Comparison of ENCODE assay signal across 1 cellular context in genomic region chrX:153763298-153763932, GRCh38.
TF ChIP-seq lines count a peak whose summit lies in the region.

No MANE protein-coding gene starts in this region.

TF ChIP-seq in HepG2, 621 proteins besides CTCF, POLR2A, EP300 and RAD21 (continues in another document):
- TF ChIP-seq HOXD1 (CRISPR knock-in tag; IDR thresholded peaks at IDR 0.05): no peak
- TF ChIP-seq MAFG (CRISPR knock-in tag; IDR thresholded peaks at IDR 0.05): no peak
- peak; percentile 67 for TF ChIP-seq ZFX (CRISPR knock-in tag; IDR thresholded peaks at IDR 0.05; ENCODE audit: low read depth)
- no peak for TF ChIP-seq KDM1A (CRISPR knock-in tag; IDR thresholded peaks at IDR 0.05)
- TF ChIP-seq ZNF678 (CRISPR knock-in tag; IDR thresholded peaks at IDR 0.05): no peak
- no peak for TF ChIP-seq HNRNPLL (IDR thresholded peaks at IDR 0.05; ENCODE audit: low read depth, low read length, poor library complexity, severe bottlenecking)
- no peak for TF ChIP-seq ZNF703 (CRISPR knock-in tag; IDR thresholded peaks at IDR 0.05; ENCODE audit: borderline replicate concordance)
- TF ChIP-seq KDM5B (CRISPR knock-in tag; IDR thresholded peaks at IDR 0.05; ENCODE audit: borderline replicate concordance): 0 out of 2 replicates have a peak, but pooled peaks have one; percentile 0
- TF ChIP-seq ZNF576 (CRISPR knock-in tag; IDR thresholded peaks at IDR 0.05): no peak
- TF ChIP-seq BORCS8-MEF2B (CRISPR knock-in tag; IDR thresholded peaks at IDR 0.05): 0 out of 2 replicates have a peak, but pooled peaks have one; percentile 16
- no peak for TF ChIP-seq MBNL3 (CRISPR knock-in tag; conservative IDR thresholded peaks at IDR 0.05)
- TF ChIP-seq MYC (CRISPR knock-in tag; IDR thresholded peaks at IDR 0.05; ENCODE audit: borderline replicate concordance): peak; percentile 49
- TF ChIP-seq ZNF652 (CRISPR knock-in tag; IDR thresholded peaks at IDR 0.05; ENCODE audit: borderline replicate concordance, low read depth): no peak
- no peak for TF ChIP-seq HNRNPH1 (optimal IDR thresholded peaks at IDR 0.05; ENCODE audit: low read depth, low read length)
- no peak for TF ChIP-seq PHF20 (CRISPR knock-in tag; IDR thresholded peaks at IDR 0.05)
- TF ChIP-seq ZNF597 (CRISPR knock-in tag; IDR thresholded peaks at IDR 0.05): no peak
- TF ChIP-seq RARG (CRISPR knock-in tag; IDR thresholded peaks at IDR 0.05; ENCODE audit: low read depth): no peak
- no peak for TF ChIP-seq ZNF773 (CRISPR knock-in tag; IDR thresholded peaks at IDR 0.05; ENCODE audit: borderline replicate concordance)
- TF ChIP-seq IRF9 (CRISPR knock-in tag; IDR thresholded peaks at IDR 0.05; ENCODE audit: borderline replicate concordance): no peak
- TF ChIP-seq E2F5 (CRISPR knock-in tag; conservative IDR thresholded peaks at IDR 0.05): no peak
- no peak for TF ChIP-seq AFF4 (CRISPR knock-in tag; IDR thresholded peaks at IDR 0.05)
- TF ChIP-seq ZNF556 (CRISPR knock-in tag; IDR thresholded peaks at IDR 0.05; ENCODE audit: borderline replicate concordance): 0 out of 2 replicates have a peak, but pooled peaks have one; percentile 10
- TF ChIP-seq NR2F6 (IDR thresholded peaks at IDR 0.05): no peak
- TF ChIP-seq NR2F6 (CRISPR knock-in tag; IDR thresholded peaks at IDR 0.05): 0 out of 2 replicates have a peak, but pooled peaks have one; percentile 6
- TF ChIP-seq ZNF510 (CRISPR knock-in tag; IDR thresholded peaks at IDR 0.05; ENCODE audit: low read depth): no peak
- no peak for TF ChIP-seq ZNF350 (CRISPR knock-in tag; IDR thresholded peaks at IDR 0.05; ENCODE audit: borderline replicate concordance, low read depth)
- no peak for TF ChIP-seq RORA (CRISPR knock-in tag; IDR thresholded peaks at IDR 0.05)
- TF ChIP-seq THAP11 (CRISPR knock-in tag; IDR thresholded peaks at IDR 0.05): no peak
- TF ChIP-seq CC2D1A (CRISPR knock-in tag; IDR thresholded peaks at IDR 0.05): no peak
- TF ChIP-seq HOXA5 (CRISPR knock-in tag; IDR thresholded peaks at IDR 0.05): no peak
- no peak for TF ChIP-seq CREM (IDR thresholded peaks at IDR 0.05)
- no peak for TF ChIP-seq CREM (CRISPR knock-in tag; IDR thresholded peaks at IDR 0.05)
- no peak for TF ChIP-seq GABPA (IDR thresholded peaks at IDR 0.05; ENCODE audit: low read depth, low read length)
- TF ChIP-seq GABPA (CRISPR knock-in tag; IDR thresholded peaks at IDR 0.05; ENCODE audit: low read depth): no peak
- no peak for TF ChIP-seq ZBED4 (CRISPR knock-in tag; IDR thresholded peaks at IDR 0.05; ENCODE audit: borderline replicate concordance)
- no peak for TF ChIP-seq TCF7 (IDR thresholded peaks at IDR 0.05; ENCODE audit: low read depth)
- no peak for TF ChIP-seq ZNF670 (CRISPR knock-in tag; IDR thresholded peaks at IDR 0.05; ENCODE audit: borderline replicate concordance)
- no peak for TF ChIP-seq ELF3 (CRISPR knock-in tag; IDR thresholded peaks at IDR 0.05)
- no peak for TF ChIP-seq TSC22D2 (CRISPR knock-in tag; IDR thresholded peaks at IDR 0.05; ENCODE audit: borderline replicate concordance)
- no peak for TF ChIP-seq FOXA3 (CRISPR knock-in tag; IDR thresholded peaks at IDR 0.05)
- no peak for TF ChIP-seq ZBTB37 (CRISPR knock-in tag; IDR thresholded peaks at IDR 0.05)
- TF ChIP-seq SPEN (CRISPR knock-in tag; IDR thresholded peaks at IDR 0.05; ENCODE audit: low read depth): peak; percentile 41; the same call in 1 of the 2 replicates
- TF ChIP-seq E2F1 (CRISPR knock-in tag; IDR thresholded peaks at IDR 0.05): no peak
- no peak for TF ChIP-seq POGZ (CRISPR knock-in tag; IDR thresholded peaks at IDR 0.05)
- no peak for TF ChIP-seq ZNF382 (CRISPR knock-in tag; IDR thresholded peaks at IDR 0.05; ENCODE audit: borderline replicate concordance)
- no peak for TF ChIP-seq ZBTB39 (CRISPR knock-in tag; IDR thresholded peaks at IDR 0.05)
- TF ChIP-seq ZNF24 (IDR thresholded peaks at IDR 0.05): no peak
- TF ChIP-seq NCOA2 (CRISPR knock-in tag; IDR thresholded peaks at IDR 0.05): no peak
- no peak for TF ChIP-seq PBX2 (CRISPR knock-in tag; IDR thresholded peaks at IDR 0.05)
- TF ChIP-seq ZNF724P (CRISPR knock-in tag; IDR thresholded peaks at IDR 0.05; ENCODE audit: borderline replicate concordance): no peak
- TF ChIP-seq ZSCAN20 (CRISPR knock-in tag; IDR thresholded peaks at IDR 0.05; ENCODE audit: borderline replicate concordance): no peak
- TF ChIP-seq SP140L (CRISPR knock-in tag; IDR thresholded peaks at IDR 0.05; ENCODE audit: borderline replicate concordance): no peak
- no peak for TF ChIP-seq MAFK (conservative IDR thresholded peaks at IDR 0.05 in 1 of 2, IDR thresholded peaks at IDR 0.05 in 1 of 2; ENCODE audit: low read length in 2 of 2)
- no peak for TF ChIP-seq ZKSCAN5 (CRISPR knock-in tag; IDR thresholded peaks at IDR 0.05)
- no peak for TF ChIP-seq SSRP1 (CRISPR knock-in tag; IDR thresholded peaks at IDR 0.05)
